In the genomic region with DNA sequence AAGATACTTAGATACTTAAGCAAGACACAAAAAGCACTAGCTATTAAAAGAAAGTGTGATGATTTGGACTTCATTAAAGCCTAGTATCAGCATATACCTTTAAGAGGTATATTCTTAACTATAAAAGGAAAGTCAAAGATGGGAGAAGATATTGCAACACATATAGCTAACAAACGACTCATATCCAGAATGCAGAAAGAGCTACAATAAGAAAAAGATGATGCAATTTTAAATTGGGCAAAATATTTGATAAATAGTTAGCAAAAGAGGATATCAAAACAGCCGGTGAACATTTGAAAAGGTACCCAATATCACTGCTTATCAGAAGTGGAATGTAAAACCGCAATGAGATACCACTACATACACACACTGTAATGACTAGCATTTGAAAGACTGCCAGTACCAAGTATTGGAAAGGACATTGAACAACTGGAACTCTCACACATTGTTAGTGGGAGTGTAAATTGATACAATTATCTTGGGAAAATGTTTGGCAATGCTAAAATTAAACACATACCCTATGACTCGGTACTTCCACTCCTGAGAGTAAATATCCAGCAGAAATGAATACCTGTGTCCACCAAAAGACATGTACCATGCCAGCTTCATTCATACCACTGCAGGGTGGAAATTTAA, we compare ENCODE assay signal across 15 cellular contexts. TPM values are rescaled to one million over a fixed set of nuclear protein-coding genes. Genes with fewer than 3 reads are reported as not detected.
DNase-seq lines count a peak whose midpoint lies in the region; ATAC-seq and TF ChIP-seq lines count a peak whose summit lies in the region.
"Had no signal": no experiment of that assay in that cellular context is flagged by ENCODE, and none has a peak within 500 bp of the region (broad histone marks: within the 10 kb centered on the region; RNA-seq: fewer than 3 reads in every experiment).

No MANE protein-coding gene starts in this region.

- no peaks in the 10 kb centered on the region for H3K79me2 ChIP-seq in PC-9 (ENCODE audit: low read depth)

- POLR2A ChIA-PET in PC-9 (lab: Charles Lee; ENCODE audit: unreplicated experiment) = no interaction called here

- peaks cover 2% of the 10 kb centered on the region for H3K4me1 Mint-ChIP-seq in endothelial cell (ENCODE audit: unreplicated experiment)
- H3K4me1 Mint-ChIP-seq: CD8-positive, alpha-beta memory T cell had no signal

- 0 out of 2 replicates have a peak, but pooled peaks cover 5% of the 10 kb centered on the region for H3F3A ChIP-seq in PC-9 (ENCODE audit: insufficient read depth, low read depth)

- peak overlapping the region; percentile 36; the same call in 1 of the 2 replicates for H3K27ac ChIP-seq in PC-9

- peaks cover 2% of the 10 kb centered on the region for H3K27me3 Mint-ChIP-seq in endothelial cell (ENCODE audit: unreplicated experiment)

- peak overlapping the region; percentile 28 for H3K4me2 ChIP-seq in PC-9

- H3K4me3 ChIP-seq in PC-9 = no peak overlapping the region

- 0 out of 2 replicates have a peak, but pooled peaks cover 9% of the 10 kb centered on the region for H3K9me3 ChIP-seq in PC-9 (ENCODE audit: insufficient read depth, low read depth)
- H3K9me3 ChIP-seq: BE2C had no signal

- no peak overlapping the region for H3K27ac Mint-ChIP-seq in endothelial cell (ENCODE audit: unreplicated experiment)
- H3K27ac Mint-ChIP-seq: CD8-positive, alpha-beta memory T cell had no signal

- H3K36me3 Mint-ChIP-seq in endothelial cell (ENCODE audit: low read depth, unreplicated experiment) = no peaks in the 10 kb centered on the region
- H3K36me3 Mint-ChIP-seq: CD8-positive, alpha-beta memory T cell had no signal

- H3K4me1 ChIP-seq in PC-9 (replicated peaks; ENCODE audit: insufficient read depth) = peaks cover 20% of the 10 kb centered on the region
- H3K4me1 ChIP-seq: BE2C had no signal

- ATAC-seq in omental fat pad (ENCODE audit: low FRiP score) (peak; percentile 30), Right ventricle myocardium inferior (no peak)

- H3K9me2 ChIP-seq in PC-9 (ENCODE audit: insufficient read depth) = no peaks in the 10 kb centered on the region

- no peak overlapping the region for H3K4me3 Mint-ChIP-seq in endothelial cell (ENCODE audit: unreplicated experiment)
- H3K4me3 Mint-ChIP-seq: CD8-positive, alpha-beta memory T cell had no signal

- BruUV-seq in PC-9 (replicated peaks; lab: Mats Ljungman, UMichigan) = no TSS peak

- no peaks in the 10 kb centered on the region for H3K36me3 ChIP-seq in PC-9 (ENCODE audit: low read depth)
- H3K36me3 ChIP-seq: BE2C had no signal

- TF ChIP-seq CTCF in PC-9 (conservative IDR thresholded peaks at IDR 0.05) = no peak
- TF ChIP-seq CTCF in omental fat pad (IDR thresholded peaks at IDR 0.05) = no peak
- no peak for TF ChIP-seq CTCF in endothelial cell (IDR thresholded peaks at IDR 0.05; ENCODE audit: unreplicated experiment)

- H4K20me1 ChIP-seq in PC-9 (ENCODE audit: insufficient read depth) = no peaks in the 10 kb centered on the region

- CTCF ChIA-PET in PC-9 (lab: Charles Lee) = interaction anchor here (0.6 kb wide), 1 partner anchor 17 kb away, joined by 3 read pairs; no protein-coding TSS in a partner anchor

- DNase-seq in HCEC 1CT = peak; percentile 32
- peak in 1 of 2 experiments; percentile 48 for DNase-seq in PC-9
- peak; percentile 20 for DNase-seq in dedifferentiated amniotic fluid mesenchymal stem cell (ENCODE audit: extremely low spot score)
- no peak for DNase-seq in omental fat pad (ENCODE audit: low spot score)
- no peak for DNase-seq in endothelial cell (ENCODE audit: low spot score)
- no peak for DNase-seq in Right ventricle myocardium inferior (ENCODE audit: missing footprints)
- no peak for DNase-seq in EL
- DNase-seq: ACHN; BE2C; CD8-positive, alpha-beta memory T cell; Karpas-422; NCI-H1417 treated with DMSO at 0.1 percent for 48 hours; NCI-H2029; NCI-H510A treated with DMSO at 0.1 percent for 48 hours had no signal

- intact Hi-C loops in PC-9 (cut with micrococcal nuclease; ENCODE audit: unreplicated experiment) = no loop called here
- intact Hi-C loops in Right ventricle myocardium inferior (cut with DNase I) = no loop called here

- H3K27me3 ChIP-seq in PC-9 (ENCODE audit: insufficient read depth, low read depth) = no peaks in the 10 kb centered on the region

- no peak overlapping the region for H2AFZ ChIP-seq in PC-9

- no peaks in the 10 kb centered on the region for H3K9me3 Mint-ChIP-seq in endothelial cell (ENCODE audit: unreplicated experiment)

RNA-seq across cellular contexts. Expression of a gene that starts 25.7 kb away (rescaled TPM):
- not detected in 2 replicates for total RNA-seq in PC-9 (2021)
- total RNA-seq in omental fat pad = not detected
- not detected for total RNA-seq in endothelial cell (ENCODE audit: unreplicated experiment)
- 0.14 TPM for total RNA-seq in Right ventricle myocardium inferior
- total RNA-seq: CD8-positive, alpha-beta memory T cell; Daoy had no signal

RNA-seq across cellular contexts. Expression of a gene that starts 52.5 kb away (rescaled TPM):
- total RNA-seq in PC-9 (2021) = 0.13 TPM in 1 of 2 replicates, not detected in the other
- total RNA-seq in omental fat pad = not detected
- 0.10 TPM for total RNA-seq in endothelial cell (ENCODE audit: unreplicated experiment)
- total RNA-seq in Right ventricle myocardium inferior = not detected
- total RNA-seq: CD8-positive, alpha-beta memory T cell; Daoy had no signal

Comparison
In these comparisons a context has a peak if more than half of its experiments do, and no peak if none do; other contexts are left out.
1. DNase-seq: peak in HCEC 1CT (single experiment) and dedifferentiated amniotic fluid mesenchymal stem cell (single experiment); none in omental fat pad (single experiment), endothelial cell (single experiment), Right ventricle myocardium inferior (single experiment) and EL (single experiment).